Comparison of ENCODE assay signal across 2 cellular contexts in the genomic region with DNA sequence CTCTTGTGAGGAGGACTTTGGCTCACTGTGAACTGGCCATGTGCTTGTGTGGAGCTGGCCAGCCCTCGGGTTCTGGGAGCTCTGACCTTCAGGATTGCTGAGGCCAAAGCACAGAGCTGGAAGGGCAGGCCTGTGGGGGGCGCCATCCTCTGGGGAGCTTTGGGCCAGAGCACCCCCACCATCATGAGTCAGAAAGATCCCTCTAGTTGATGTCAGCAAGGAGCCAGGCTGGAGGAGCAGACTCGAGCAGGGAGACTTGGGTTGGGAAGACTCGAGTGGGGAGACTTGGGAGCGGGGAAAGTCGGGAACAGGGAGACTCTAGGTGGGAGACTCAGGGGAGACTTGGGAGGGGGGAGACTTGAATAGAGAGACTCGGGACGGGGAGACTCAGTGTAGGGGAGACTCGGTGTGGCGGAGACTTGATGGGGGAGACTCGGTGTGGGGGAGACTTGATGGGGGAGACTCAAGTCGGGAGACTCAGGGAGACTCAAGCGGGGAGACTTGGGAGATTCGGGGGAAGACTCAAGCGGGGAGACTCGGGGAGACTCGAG.
TF ChIP-seq lines count a peak whose summit lies in the region.

No MANE protein-coding gene starts in this region.

TF ChIP-seq in SK-N-SH, 30 proteins besides CTCF, POLR2A, EP300 and RAD21:
- TF ChIP-seq NRF1 (IDR thresholded peaks at IDR 0.05; ENCODE audit: low read depth, low read length), result no peak
- no peak for TF ChIP-seq RFX5 (IDR thresholded peaks at IDR 0.05; ENCODE audit: low read length)
- TF ChIP-seq POLR2AphosphoS5 (IDR thresholded peaks at IDR 0.05; ENCODE audit: low read depth, low read length), result no peak
- no peak for TF ChIP-seq MXI1 (IDR thresholded peaks at IDR 0.05; ENCODE audit: low read depth, low read length)
- TF ChIP-seq RXRA (IDR thresholded peaks at IDR 0.05; ENCODE audit: borderline replicate concordance, low read depth), result no peak
- no peak for TF ChIP-seq SIN3A (IDR thresholded peaks at IDR 0.05; ENCODE audit: borderline replicate concordance, low read depth, low read length)
- TF ChIP-seq, protein P1, sequence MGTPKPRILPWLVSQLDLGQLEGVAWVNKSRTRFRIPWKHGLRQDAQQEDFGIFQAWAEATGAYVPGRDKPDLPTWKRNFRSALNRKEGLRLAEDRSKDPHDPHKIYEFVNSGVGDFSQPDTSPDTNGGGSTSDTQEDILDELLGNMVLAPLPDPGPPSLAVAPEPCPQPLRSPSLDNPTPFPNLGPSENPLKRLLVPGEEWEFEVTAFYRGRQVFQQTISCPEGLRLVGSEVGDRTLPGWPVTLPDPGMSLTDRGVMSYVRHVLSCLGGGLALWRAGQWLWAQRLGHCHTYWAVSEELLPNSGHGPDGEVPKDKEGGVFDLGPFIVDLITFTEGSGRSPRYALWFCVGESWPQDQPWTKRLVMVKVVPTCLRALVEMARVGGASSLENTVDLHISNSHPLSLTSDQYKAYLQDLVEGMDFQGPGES (IDR thresholded peaks at IDR 0.05; ENCODE audit: low read depth, low read length), result no peak
- TF ChIP-seq FOXJ3 (CRISPR knock-in tag; IDR thresholded peaks at IDR 0.05), result no peak
- TF ChIP-seq RCOR1 (IDR thresholded peaks at IDR 0.05; ENCODE audit: low read length), result no peak
- TF ChIP-seq, protein P2, sequence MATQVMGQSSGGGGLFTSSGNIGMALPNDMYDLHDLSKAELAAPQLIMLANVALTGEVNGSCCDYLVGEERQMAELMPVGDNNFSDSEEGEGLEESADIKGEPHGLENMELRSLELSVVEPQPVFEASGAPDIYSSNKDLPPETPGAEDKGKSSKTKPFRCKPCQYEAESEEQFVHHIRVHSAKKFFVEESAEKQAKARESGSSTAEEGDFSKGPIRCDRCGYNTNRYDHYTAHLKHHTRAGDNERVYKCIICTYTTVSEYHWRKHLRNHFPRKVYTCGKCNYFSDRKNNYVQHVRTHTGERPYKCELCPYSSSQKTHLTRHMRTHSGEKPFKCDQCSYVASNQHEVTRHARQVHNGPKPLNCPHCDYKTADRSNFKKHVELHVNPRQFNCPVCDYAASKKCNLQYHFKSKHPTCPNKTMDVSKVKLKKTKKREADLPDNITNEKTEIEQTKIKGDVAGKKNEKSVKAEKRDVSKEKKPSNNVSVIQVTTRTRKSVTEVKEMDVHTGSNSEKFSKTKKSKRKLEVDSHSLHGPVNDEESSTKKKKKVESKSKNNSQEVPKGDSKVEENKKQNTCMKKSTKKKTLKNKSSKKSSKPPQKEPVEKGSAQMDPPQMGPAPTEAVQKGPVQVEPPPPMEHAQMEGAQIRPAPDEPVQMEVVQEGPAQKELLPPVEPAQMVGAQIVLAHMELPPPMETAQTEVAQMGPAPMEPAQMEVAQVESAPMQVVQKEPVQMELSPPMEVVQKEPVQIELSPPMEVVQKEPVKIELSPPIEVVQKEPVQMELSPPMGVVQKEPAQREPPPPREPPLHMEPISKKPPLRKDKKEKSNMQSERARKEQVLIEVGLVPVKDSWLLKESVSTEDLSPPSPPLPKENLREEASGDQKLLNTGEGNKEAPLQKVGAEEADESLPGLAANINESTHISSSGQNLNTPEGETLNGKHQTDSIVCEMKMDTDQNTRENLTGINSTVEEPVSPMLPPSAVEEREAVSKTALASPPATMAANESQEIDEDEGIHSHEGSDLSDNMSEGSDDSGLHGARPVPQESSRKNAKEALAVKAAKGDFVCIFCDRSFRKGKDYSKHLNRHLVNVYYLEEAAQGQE (IDR thresholded peaks at IDR 0.05; ENCODE audit: low read depth, low read length), result no peak
- TF ChIP-seq FOSL2 (IDR thresholded peaks at IDR 0.05; ENCODE audit: borderline replicate concordance, low read depth), result no peak
- no peak for TF ChIP-seq CHD2 (IDR thresholded peaks at IDR 0.05; ENCODE audit: low read length, partially characterized antibody)
- TF ChIP-seq GABPA (IDR thresholded peaks at IDR 0.05; ENCODE audit: low read depth), result no peak
- no peak for TF ChIP-seq JUND (IDR thresholded peaks at IDR 0.05)
- TF ChIP-seq TCF12 (IDR thresholded peaks at IDR 0.05), result no peak

TF ChIP-seq in SK-N-SH treated with all-trans-retinoic acid at 6 μM for 48 hours, 23 proteins besides CTCF, POLR2A, EP300 and RAD21:
- TF ChIP-seq ISL1 (CRISPR knock-in tag; IDR thresholded peaks at IDR 0.05) (no peak), ZNF8 (CRISPR knock-in tag; IDR thresholded peaks at IDR 0.05) (no peak), ZFP3 (CRISPR knock-in tag; IDR thresholded peaks at IDR 0.05) (no peak)
